13 cellular contexts compared by ENCODE assay signal in genomic region chr6:105400501-105400900, GRCh38. TPM values are rescaled to one million over a fixed set of nuclear protein-coding genes. Genes with fewer than 3 reads are reported as not detected.
A peak's percentile ranks its signal among the peaks of the same experiment; 100 is the strongest.
DNase-seq lines count a peak whose midpoint lies in the region; ATAC-seq and TF ChIP-seq lines count a peak whose summit lies in the region.
"Had no signal": no experiment of that assay in that cellular context is flagged by ENCODE, and none has a peak within 500 bp of the region (broad histone marks: within the 10 kb centered on the region; RNA-seq: fewer than 3 reads in every experiment).

No MANE protein-coding gene starts in this region.

- TF ChIP-seq CTCF in OCI-LY1 (IDR thresholded peaks at IDR 0.05; ENCODE audit: low read length) (no peak), fibroblast of mammary gland (conservative IDR thresholded peaks at IDR 0.05; ENCODE audit: control insufficient read depth, insufficient read depth, low read depth, low read length) (no peak)

- no peaks in the 10 kb centered on the region for H3K27me3 ChIP-seq in OCI-LY1 (ENCODE audit: insufficient read depth, low read length)
- H3K27me3 ChIP-seq: left lung had no signal

- H3K9me3 ChIP-seq in OCI-LY1 (ENCODE audit: low read length), result no peaks in the 10 kb centered on the region
- H3K9me3 ChIP-seq: left lung had no signal

- H3K4me3 Mint-ChIP-seq in activated T-cell treated with anti-CD3 and anti-CD28 coated beads, Interleukin-2, amount 50 U/mL, for 72 hours, result peak overlapping the region; percentile 21 to 99
- peak overlapping the region; percentile 90 for H3K4me3 Mint-ChIP-seq in stimulated activated effector memory CD8-positive, alpha-beta T cell treated with anti-CD3 and anti-CD28 coated beads, Interleukin-12 subunit alpha, Interleukin-12 subunit beta, amount 100 ng/mL, for 72 hours

- 0 out of 2 replicates have a peak overlapping the region, but pooled peaks have one; percentile 2 for H3K4me2 ChIP-seq in OCI-LY1 (ENCODE audit: low read length)

- H3K9me2 ChIP-seq in OCI-LY1 (ENCODE audit: low read depth, low read length), result no peaks in the 10 kb centered on the region

- H3K27ac Mint-ChIP-seq in activated T-cell treated with anti-CD3 and anti-CD28 coated beads, Interleukin-2, amount 50 U/mL, for 72 hours, result no peak overlapping the region
- no peak overlapping the region for H3K27ac Mint-ChIP-seq in stimulated activated effector memory CD8-positive, alpha-beta T cell treated with anti-CD3 and anti-CD28 coated beads, Interleukin-12 subunit alpha, Interleukin-12 subunit beta, amount 100 ng/mL, for 72 hours

- H3K4me3 ChIP-seq in OCI-LY1 (ENCODE audit: low read depth, low read length, poor library complexity, severe bottlenecking) (no peak overlapping the region), fibroblast of mammary gland (ENCODE audit: control insufficient read depth, low read depth, low read length) (no peak overlapping the region)
- H3K4me3 ChIP-seq: left lung, SK-N-MC had no signal

- no peaks in the 10 kb centered on the region for H3K27me3 Mint-ChIP-seq in activated T-cell treated with anti-CD3 and anti-CD28 coated beads, Interleukin-2, amount 50 U/mL, for 72 hours (ENCODE audit: low read depth)

- peaks cover 3 to 9% of the 10 kb centered on the region in 2 donors for H3K36me3 Mint-ChIP-seq in activated T-cell treated with anti-CD3 and anti-CD28 coated beads, Interleukin-2, amount 50 U/mL, for 72 hours (ENCODE audit: insufficient read depth in 2 of 2)
- peaks cover 24% of the 10 kb centered on the region for H3K36me3 Mint-ChIP-seq in stimulated activated effector memory CD8-positive, alpha-beta T cell treated with anti-CD3 and anti-CD28 coated beads, Interleukin-12 subunit alpha, Interleukin-12 subunit beta, amount 100 ng/mL, for 72 hours

- peaks cover 12% of the 10 kb centered on the region; the same call in 1 of the 2 replicates for H3K79me2 ChIP-seq in OCI-LY1 (ENCODE audit: insufficient read depth, low read length)

- peaks cover 13% of the 10 kb centered on the region; the same call in 1 of the 2 replicates for H3K36me3 ChIP-seq in OCI-LY1 (ENCODE audit: insufficient read depth, low read length)

- H2AFZ ChIP-seq in OCI-LY1 (ENCODE audit: low read length), result no peak overlapping the region

- H3K4me1 ChIP-seq in OCI-LY1 (ENCODE audit: insufficient read depth, low read length, severe bottlenecking), result peaks cover 47% of the 10 kb centered on the region

- no peaks in the 10 kb centered on the region for H4K20me1 ChIP-seq in OCI-LY1 (ENCODE audit: insufficient read depth, low read length)

- DNase-seq in activated T-cell treated with anti-CD3 and anti-CD28 coated beads, Interleukin-2, amount 50 U/mL, for 72 hours, result no peak
- no peak for DNase-seq in activated T-cell treated with anti-CD3 and anti-CD28 coated beads, Interleukin-2, amount 50 U/mL, for 1 hour
- DNase-seq in fibroblast of mammary gland (ENCODE audit: low read depth) (peak; percentile 16), DMS153 (lab: John Stamatoyannopoulos, UW) (no peak), hypothalamus (lab: John Stamatoyannopoulos, UW) (no peak)
- no peak for DNase-seq in stimulated activated effector memory CD8-positive, alpha-beta T cell treated with anti-CD3 and anti-CD28 coated beads, Interleukin-12 subunit alpha, Interleukin-12 subunit beta, amount 100 ng/mL, for 72 hours (ENCODE audit: low spot score in 2 of 2)
- no peak for DNase-seq in central memory CD4-positive, alpha-beta T cell
- DNase-seq: activated naive CD4-positive, alpha-beta T cell treated with anti-CD3 and anti-CD28 coated beads, Interleukin-2, amount 50 U/mL, for 16 hours; foreskin melanocyte; left lung; NCI-H1048 had no signal

- no peak for ATAC-seq in activated T-cell treated with anti-CD3 and anti-CD28 coated beads, Interleukin-2, amount 50 U/mL, for 72 hours (replicated peaks in 1 of 2)
- no peak for ATAC-seq in stimulated activated effector memory CD8-positive, alpha-beta T cell treated with anti-CD3 and anti-CD28 coated beads, Interleukin-12 subunit alpha, Interleukin-12 subunit beta, amount 100 ng/mL, for 72 hours
- ATAC-seq: left lung had no signal

- H3F3A ChIP-seq in OCI-LY1 (ENCODE audit: insufficient read depth, low read length), result no peaks in the 10 kb centered on the region

- H3K27ac ChIP-seq in OCI-LY1 (ENCODE audit: low read depth, low read length, poor library complexity, severe bottlenecking), result no peak overlapping the region
- H3K27ac ChIP-seq: left lung, SK-N-MC had no signal

- H3K9me3 Mint-ChIP-seq in activated T-cell treated with anti-CD3 and anti-CD28 coated beads, Interleukin-2, amount 50 U/mL, for 72 hours, result no peaks in the 10 kb centered on the region
- no peaks in the 10 kb centered on the region for H3K9me3 Mint-ChIP-seq in stimulated activated effector memory CD8-positive, alpha-beta T cell treated with anti-CD3 and anti-CD28 coated beads, Interleukin-12 subunit alpha, Interleukin-12 subunit beta, amount 100 ng/mL, for 72 hours

- H3K9ac ChIP-seq in OCI-LY1 (ENCODE audit: low read length), result no peak overlapping the region

- H3K4me1 Mint-ChIP-seq in activated T-cell treated with anti-CD3 and anti-CD28 coated beads, Interleukin-2, amount 50 U/mL, for 72 hours (ENCODE audit: low read depth), result peaks cover 62% of the 10 kb centered on the region
- peaks cover 76% of the 10 kb centered on the region for H3K4me1 Mint-ChIP-seq in stimulated activated effector memory CD8-positive, alpha-beta T cell treated with anti-CD3 and anti-CD28 coated beads, Interleukin-12 subunit alpha, Interleukin-12 subunit beta, amount 100 ng/mL, for 72 hours

RNA-seq across cellular contexts. Expression of gene PREP, which starts 2.4 kb away (rescaled TPM):
- total RNA-seq in activated T-cell treated with anti-CD3 and anti-CD28 coated beads, Interleukin-2, amount 50 U/mL, for 72 hours, result 10 to 100 TPM; 31.6 to 40.0 TPM
